Comparison of ENCODE assay signal across 1 cellular context in the genomic region with DNA sequence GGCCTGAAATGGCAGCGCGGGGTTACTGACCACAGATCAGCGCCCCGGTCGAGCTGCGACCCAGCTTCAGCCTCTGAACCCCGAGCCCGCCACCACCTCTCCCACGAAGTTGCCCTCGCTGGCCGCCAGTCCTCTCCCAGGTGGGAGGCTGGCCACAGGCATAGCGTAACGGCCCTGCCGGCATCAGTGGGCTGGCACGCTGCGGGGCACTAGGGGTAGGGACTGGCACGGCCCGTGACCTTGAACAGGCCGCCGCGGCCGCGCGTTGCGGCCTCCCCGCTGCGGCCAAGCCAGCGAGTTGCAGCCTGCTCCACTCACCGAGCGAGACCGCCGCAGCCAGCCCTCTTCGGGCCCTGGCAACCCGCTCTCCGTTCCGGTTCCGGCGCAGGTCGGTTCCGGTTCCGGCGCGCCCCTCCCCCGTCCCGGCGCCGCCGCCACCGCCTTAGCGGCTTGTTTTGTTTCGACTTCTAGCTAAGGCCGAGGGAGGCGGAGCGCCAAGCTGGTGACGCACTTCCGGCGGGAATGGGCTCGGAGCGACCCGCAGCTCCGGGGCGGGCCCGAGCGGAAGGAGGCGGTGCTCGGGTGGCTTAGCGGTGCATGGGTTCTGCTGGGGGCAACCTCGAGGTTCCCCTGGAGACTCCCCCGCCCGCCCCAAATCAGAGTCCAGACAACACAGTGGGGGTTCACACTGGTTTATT.
TF ChIP-seq lines count a peak whose summit lies in the region.

A gene with protein sequence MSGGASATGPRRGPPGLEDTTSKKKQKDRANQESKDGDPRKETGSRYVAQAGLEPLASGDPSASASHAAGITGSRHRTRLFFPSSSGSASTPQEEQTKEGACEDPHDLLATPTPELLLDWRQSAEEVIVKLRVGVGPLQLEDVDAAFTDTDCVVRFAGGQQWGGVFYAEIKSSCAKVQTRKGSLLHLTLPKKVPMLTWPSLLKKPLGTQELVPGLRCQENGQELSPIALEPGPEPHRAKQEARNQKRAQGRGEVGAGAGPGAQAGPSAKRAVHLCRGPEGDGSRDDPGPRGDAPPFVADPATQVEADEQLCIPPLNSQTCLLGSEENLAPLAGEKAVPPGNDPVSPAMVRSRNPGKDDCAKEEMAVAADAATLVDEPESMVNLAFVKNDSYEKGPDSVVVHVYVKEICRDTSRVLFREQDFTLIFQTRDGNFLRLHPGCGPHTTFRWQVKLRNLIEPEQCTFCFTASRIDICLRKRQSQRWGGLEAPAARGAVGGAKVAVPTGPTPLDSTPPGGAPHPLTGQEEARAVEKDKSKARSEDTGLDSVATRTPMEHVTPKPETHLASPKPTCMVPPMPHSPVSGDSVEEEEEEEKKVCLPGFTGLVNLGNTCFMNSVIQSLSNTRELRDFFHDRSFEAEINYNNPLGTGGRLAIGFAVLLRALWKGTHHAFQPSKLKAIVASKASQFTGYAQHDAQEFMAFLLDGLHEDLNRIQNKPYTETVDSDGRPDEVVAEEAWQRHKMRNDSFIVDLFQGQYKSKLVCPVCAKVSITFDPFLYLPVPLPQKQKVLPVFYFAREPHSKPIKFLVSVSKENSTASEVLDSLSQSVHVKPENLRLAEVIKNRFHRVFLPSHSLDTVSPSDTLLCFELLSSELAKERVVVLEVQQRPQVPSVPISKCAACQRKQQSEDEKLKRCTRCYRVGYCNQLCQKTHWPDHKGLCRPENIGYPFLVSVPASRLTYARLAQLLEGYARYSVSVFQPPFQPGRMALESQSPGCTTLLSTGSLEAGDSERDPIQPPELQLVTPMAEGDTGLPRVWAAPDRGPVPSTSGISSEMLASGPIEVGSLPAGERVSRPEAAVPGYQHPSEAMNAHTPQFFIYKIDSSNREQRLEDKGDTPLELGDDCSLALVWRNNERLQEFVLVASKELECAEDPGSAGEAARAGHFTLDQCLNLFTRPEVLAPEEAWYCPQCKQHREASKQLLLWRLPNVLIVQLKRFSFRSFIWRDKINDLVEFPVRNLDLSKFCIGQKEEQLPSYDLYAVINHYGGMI (N-terminal part only) (minus strand): TSS at position 386 of the 698 bp plus-strand sequence. CDS start 1,678 bp downstream, outside the sequence.

TF ChIP-seq in SK-N-SH, 30 proteins besides CTCF, POLR2A, EP300 and RAD21 (continued from another document):
- TF ChIP-seq, protein P1, sequence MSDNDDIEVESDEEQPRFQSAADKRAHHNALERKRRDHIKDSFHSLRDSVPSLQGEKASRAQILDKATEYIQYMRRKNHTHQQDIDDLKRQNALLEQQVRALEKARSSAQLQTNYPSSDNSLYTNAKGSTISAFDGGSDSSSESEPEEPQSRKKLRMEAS (IDR thresholded peaks at IDR 0.05; ENCODE audit: low read depth), result peak; percentile 83
- TF ChIP-seq GABPA (IDR thresholded peaks at IDR 0.05; ENCODE audit: low read depth) (peak; percentile 97), FOXM1 (IDR thresholded peaks at IDR 0.05; ENCODE audit: low read depth) (peak; percentile 75), MEF2A (IDR thresholded peaks at IDR 0.05; ENCODE audit: borderline replicate concordance, low read depth) (no peak), RXRA (IDR thresholded peaks at IDR 0.05; ENCODE audit: borderline replicate concordance, low read depth) (no peak), YY1 (IDR thresholded peaks at IDR 0.05; ENCODE audit: low read depth) (no peak), TCF12 (IDR thresholded peaks at IDR 0.05) (no peak; the same call in 1 of the 2 replicates), CHD2 (IDR thresholded peaks at IDR 0.05; ENCODE audit: low read length, partially characterized antibody) (peak; percentile 79), GATA2 (CRISPR knock-in tag; IDR thresholded peaks at IDR 0.05) (no peak), TEAD4 (IDR thresholded peaks at IDR 0.05; ENCODE audit: borderline replicate concordance, insufficient read depth) (no peak), RCOR1 (IDR thresholded peaks at IDR 0.05; ENCODE audit: low read length) (no peak)
- TF ChIP-seq, protein P2, sequence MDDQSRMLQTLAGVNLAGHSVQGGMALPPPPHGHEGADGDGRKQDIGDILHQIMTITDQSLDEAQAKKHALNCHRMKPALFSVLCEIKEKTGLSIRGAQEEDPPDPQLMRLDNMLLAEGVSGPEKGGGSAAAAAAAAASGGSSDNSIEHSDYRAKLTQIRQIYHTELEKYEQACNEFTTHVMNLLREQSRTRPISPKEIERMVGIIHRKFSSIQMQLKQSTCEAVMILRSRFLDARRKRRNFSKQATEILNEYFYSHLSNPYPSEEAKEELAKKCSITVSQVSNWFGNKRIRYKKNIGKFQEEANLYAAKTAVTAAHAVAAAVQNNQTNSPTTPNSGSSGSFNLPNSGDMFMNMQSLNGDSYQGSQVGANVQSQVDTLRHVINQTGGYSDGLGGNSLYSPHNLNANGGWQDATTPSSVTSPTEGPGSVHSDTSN (IDR thresholded peaks at IDR 0.05), result peak; percentile 30; the same call in 1 of the 2 replicates
- TF ChIP-seq, protein P3, sequence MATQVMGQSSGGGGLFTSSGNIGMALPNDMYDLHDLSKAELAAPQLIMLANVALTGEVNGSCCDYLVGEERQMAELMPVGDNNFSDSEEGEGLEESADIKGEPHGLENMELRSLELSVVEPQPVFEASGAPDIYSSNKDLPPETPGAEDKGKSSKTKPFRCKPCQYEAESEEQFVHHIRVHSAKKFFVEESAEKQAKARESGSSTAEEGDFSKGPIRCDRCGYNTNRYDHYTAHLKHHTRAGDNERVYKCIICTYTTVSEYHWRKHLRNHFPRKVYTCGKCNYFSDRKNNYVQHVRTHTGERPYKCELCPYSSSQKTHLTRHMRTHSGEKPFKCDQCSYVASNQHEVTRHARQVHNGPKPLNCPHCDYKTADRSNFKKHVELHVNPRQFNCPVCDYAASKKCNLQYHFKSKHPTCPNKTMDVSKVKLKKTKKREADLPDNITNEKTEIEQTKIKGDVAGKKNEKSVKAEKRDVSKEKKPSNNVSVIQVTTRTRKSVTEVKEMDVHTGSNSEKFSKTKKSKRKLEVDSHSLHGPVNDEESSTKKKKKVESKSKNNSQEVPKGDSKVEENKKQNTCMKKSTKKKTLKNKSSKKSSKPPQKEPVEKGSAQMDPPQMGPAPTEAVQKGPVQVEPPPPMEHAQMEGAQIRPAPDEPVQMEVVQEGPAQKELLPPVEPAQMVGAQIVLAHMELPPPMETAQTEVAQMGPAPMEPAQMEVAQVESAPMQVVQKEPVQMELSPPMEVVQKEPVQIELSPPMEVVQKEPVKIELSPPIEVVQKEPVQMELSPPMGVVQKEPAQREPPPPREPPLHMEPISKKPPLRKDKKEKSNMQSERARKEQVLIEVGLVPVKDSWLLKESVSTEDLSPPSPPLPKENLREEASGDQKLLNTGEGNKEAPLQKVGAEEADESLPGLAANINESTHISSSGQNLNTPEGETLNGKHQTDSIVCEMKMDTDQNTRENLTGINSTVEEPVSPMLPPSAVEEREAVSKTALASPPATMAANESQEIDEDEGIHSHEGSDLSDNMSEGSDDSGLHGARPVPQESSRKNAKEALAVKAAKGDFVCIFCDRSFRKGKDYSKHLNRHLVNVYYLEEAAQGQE (IDR thresholded peaks at IDR 0.05; ENCODE audit: low read depth, low read length), result peak; percentile 17; the same call in 1 of the 2 replicates
- TF ChIP-seq, protein P4, sequence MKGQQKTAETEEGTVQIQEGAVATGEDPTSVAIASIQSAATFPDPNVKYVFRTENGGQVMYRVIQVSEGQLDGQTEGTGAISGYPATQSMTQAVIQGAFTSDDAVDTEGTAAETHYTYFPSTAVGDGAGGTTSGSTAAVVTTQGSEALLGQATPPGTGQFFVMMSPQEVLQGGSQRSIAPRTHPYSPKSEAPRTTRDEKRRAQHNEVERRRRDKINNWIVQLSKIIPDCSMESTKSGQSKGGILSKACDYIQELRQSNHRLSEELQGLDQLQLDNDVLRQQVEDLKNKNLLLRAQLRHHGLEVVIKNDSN (IDR thresholded peaks at IDR 0.05; ENCODE audit: borderline replicate concordance, low read depth), result no peak
- TF ChIP-seq, protein P5, sequence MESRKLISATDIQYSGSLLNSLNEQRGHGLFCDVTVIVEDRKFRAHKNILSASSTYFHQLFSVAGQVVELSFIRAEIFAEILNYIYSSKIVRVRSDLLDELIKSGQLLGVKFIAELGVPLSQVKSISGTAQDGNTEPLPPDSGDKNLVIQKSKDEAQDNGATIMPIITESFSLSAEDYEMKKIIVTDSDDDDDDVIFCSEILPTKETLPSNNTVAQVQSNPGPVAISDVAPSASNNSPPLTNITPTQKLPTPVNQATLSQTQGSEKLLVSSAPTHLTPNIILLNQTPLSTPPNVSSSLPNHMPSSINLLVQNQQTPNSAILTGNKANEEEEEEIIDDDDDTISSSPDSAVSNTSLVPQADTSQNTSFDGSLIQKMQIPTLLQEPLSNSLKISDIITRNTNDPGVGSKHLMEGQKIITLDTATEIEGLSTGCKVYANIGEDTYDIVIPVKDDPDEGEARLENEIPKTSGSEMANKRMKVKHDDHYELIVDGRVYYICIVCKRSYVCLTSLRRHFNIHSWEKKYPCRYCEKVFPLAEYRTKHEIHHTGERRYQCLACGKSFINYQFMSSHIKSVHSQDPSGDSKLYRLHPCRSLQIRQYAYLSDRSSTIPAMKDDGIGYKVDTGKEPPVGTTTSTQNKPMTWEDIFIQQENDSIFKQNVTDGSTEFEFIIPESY (IDR thresholded peaks at IDR 0.05; ENCODE audit: borderline replicate concordance, low read depth), result no peak
TF ChIP-seq in SK-N-SH: peak in this region for 11.
